In the genomic region with DNA sequence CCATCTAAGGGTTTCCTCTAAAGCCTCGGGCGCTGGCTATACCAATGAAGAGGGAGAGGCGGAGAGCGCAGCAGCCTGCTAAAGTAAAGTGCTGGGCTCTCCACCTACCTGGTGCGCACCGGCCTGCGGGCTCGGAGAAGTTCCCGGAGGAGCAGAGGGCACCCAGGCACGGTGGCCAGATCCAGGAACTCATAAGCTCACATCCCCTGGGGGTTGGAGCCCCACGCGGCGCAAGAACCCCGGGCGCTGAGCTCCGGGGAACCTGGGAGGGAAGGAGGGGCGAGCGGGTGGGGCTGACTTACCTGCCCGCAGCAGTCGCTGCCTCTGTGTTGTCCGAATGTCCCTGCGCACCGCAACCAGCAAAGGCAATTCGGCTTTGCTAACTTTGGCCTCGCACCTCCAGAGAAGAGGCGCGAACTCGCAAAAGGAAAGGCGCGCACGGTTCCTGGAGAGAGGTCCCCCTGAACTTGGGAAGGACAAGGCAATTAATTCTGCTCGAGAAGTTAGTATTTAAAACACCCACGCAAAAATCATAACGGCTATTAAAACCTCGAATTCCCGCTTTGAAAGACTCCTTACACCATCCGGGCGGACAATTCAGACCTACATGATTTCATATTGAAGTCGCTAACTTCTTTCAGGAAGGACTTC, we compare ENCODE assay signal across 27 cellular contexts.
DNase-seq lines count a peak whose midpoint lies in the region; ATAC-seq and TF ChIP-seq lines count a peak whose summit lies in the region.
"Had no signal": no experiment of that assay in that cellular context is flagged by ENCODE, and none has a peak within 500 bp of the region (broad histone marks: within the 10 kb centered on the region; RNA-seq: fewer than 3 reads in every experiment).

No MANE protein-coding gene starts in this region.

- CTCF ChIA-PET in activated naive CD4-positive, alpha-beta T cell treated with anti-CD3 and anti-CD28 coated beads, Interleukin-2, amount 10 ng/mL, durations not matched to agents 7 days and 5 days (lab: Charles Lee): no interaction called here
- CTCF ChIA-PET in SK-N-SH (lab: Yijun Ruan, JAX): interaction anchor here (0.8 to 4.7 kb wide), 5 partner anchors 568 to 1333 kb away, joined by 3 to 40 read pairs (median 9); no protein-coding TSS in a partner anchor

- no peaks in the 10 kb centered on the region for H3K27me3 Mint-ChIP-seq in activated naive CD4-positive, alpha-beta T cell treated with anti-CD3 and anti-CD28 coated beads, Interleukin-2, amount 10 ng/mL, durations not matched to agents 7 days and 5 days
- H3K27me3 Mint-ChIP-seq in nephron progenitor cell (ENCODE audit: low read depth, poor library complexity): peaks cover 4% of the 10 kb centered on the region
- H3K27me3 Mint-ChIP-seq: stimulated activated naive CD8-positive, alpha-beta T cell treated with anti-CD3 and anti-CD28 coated beads, Interleukin-15, amount 100 ng/mL, for 72 hours had no signal

- no peak for TF ChIP-seq EP300 in SK-N-SH (IDR thresholded peaks at IDR 0.05; ENCODE audit: borderline replicate concordance in 1 of 2, low read depth in 1 of 2, low read length in 1 of 2)

- no peaks in the 10 kb centered on the region for H4K20me1 ChIP-seq in SK-N-SH (ENCODE audit: insufficient read depth)

- H3F3A ChIP-seq in SK-N-SH (replicated peaks; ENCODE audit: insufficient read depth): peaks cover 3% of the 10 kb centered on the region

- no peak for DNase-seq in activated naive CD4-positive, alpha-beta T cell treated with anti-CD3 and anti-CD28 coated beads, Interleukin-2, amount 10 ng/mL, durations not matched to agents 7 days and 5 days
- no peak for DNase-seq in activated naive CD4-positive, alpha-beta T cell treated with anti-CD3 and anti-CD28 coated beads, Interleukin-2, amount 50 U/mL, for 16 hours
- DNase-seq in iPS DF 6.9 (ENCODE audit: low read depth, low spot score) (no peak), nephron progenitor cell (peak; percentile 22), SK-N-SH (no peak)
- no peak for DNase-seq in activated T-cell treated with anti-CD3 and anti-CD28 coated beads, Interleukin-2, amount 50 U/mL, for 1 hour
- DNase-seq: activated CD4-positive, alpha-beta T cell treated with anti-CD3 and anti-CD28 coated beads for 36 hours; activated T-cell treated with anti-CD3 and anti-CD28 coated beads, Interleukin-2, amount 50 U/mL, for 4 hours; adrenal gland; AML-193; CD4-positive, alpha-beta memory T cell; effector memory CD4-positive, alpha-beta T cell; foreskin melanocyte; hippocampal formation; NCI-H1092; NCI-H187 treated with DMSO at 0.1 percent for 48 hours; stimulated activated naive CD8-positive, alpha-beta T cell treated with anti-CD3 and anti-CD28 coated beads, Interleukin-15, amount 100 ng/mL, for 72 hours; T-helper 17 cell; thyroid gland had no signal

- H3K9me3 Mint-ChIP-seq in activated naive CD4-positive, alpha-beta T cell treated with anti-CD3 and anti-CD28 coated beads, Interleukin-2, amount 10 ng/mL, durations not matched to agents 7 days and 5 days: no peaks in the 10 kb centered on the region
- no peaks in the 10 kb centered on the region for H3K9me3 Mint-ChIP-seq in nephron progenitor cell
- H3K9me3 Mint-ChIP-seq: memory B cell; stimulated activated naive CD8-positive, alpha-beta T cell treated with anti-CD3 and anti-CD28 coated beads, Interleukin-15, amount 100 ng/mL, for 72 hours had no signal

- H3K4me1 ChIP-seq in iPS DF 6.9 (ENCODE audit: control insufficient read depth, insufficient read depth, low read length) (peaks cover 2% of the 10 kb centered on the region; the same call in 1 of the 2 replicates), SK-N-SH (ENCODE audit: control insufficient read depth in 1 of 2, insufficient read depth in 2 of 2, low read depth in 1 of 2, low read length in 1 of 2) (peaks cover 0 to 28% of the 10 kb centered on the region in 2 experiments; a peak in 2 of 4 replicates)

- H3K4me3 ChIP-seq in iPS DF 6.9 (ENCODE audit: low read length): peak overlapping the region; percentile 15; the same call in 1 of the 2 replicates
- H3K4me3 ChIP-seq in SK-N-SH (ENCODE audit: low read depth in 2 of 2, low read length in 1 of 2): no peak overlapping the region
- H3K4me3 ChIP-seq: adrenal gland, pancreas, right lobe of liver, thyroid gland had no signal

- no peaks in the 10 kb centered on the region for H3K36me3 ChIP-seq in iPS DF 6.9 (ENCODE audit: control insufficient read depth, insufficient read depth, low read length)
- H3K36me3 ChIP-seq in SK-N-SH (replicated peaks in 1 of 2; ENCODE audit: control insufficient read depth in 1 of 2, insufficient read depth in 2 of 2, low read length in 1 of 2): no peaks in the 10 kb centered on the region
- H3K36me3 ChIP-seq: adrenal gland, pancreas, right lobe of liver, thyroid gland had no signal

- no peak overlapping the region for H3K27ac ChIP-seq in iPS DF 6.9 (ENCODE audit: low read length)
- no peak overlapping the region for H3K27ac ChIP-seq in SK-N-SH (ENCODE audit: low read depth in 2 of 2, low read length in 1 of 2)
- H3K27ac ChIP-seq: 22Rv1, adrenal gland, HL-60, pancreas, right lobe of liver, thyroid gland had no signal

- H3K36me3 Mint-ChIP-seq in activated naive CD4-positive, alpha-beta T cell treated with anti-CD3 and anti-CD28 coated beads, Interleukin-2, amount 10 ng/mL, durations not matched to agents 7 days and 5 days: peaks cover 8% of the 10 kb centered on the region
- H3K36me3 Mint-ChIP-seq in nephron progenitor cell (ENCODE audit: low read depth): no peaks in the 10 kb centered on the region

- H3K9me2 ChIP-seq in SK-N-SH: no peaks in the 10 kb centered on the region

- no peak overlapping the region for H3K4me2 ChIP-seq in SK-N-SH

- no peaks in the 10 kb centered on the region for H3K79me2 ChIP-seq in SK-N-SH (ENCODE audit: insufficient read depth)

- ATAC-seq in GM21529 (IDR thresholded peaks at IDR 0.05; ENCODE audit: unreplicated experiment): no peak
- ATAC-seq in GM18870 (IDR thresholded peaks at IDR 0.05; ENCODE audit: unreplicated experiment): no peak
- ATAC-seq: activated CD4-positive, alpha-beta T cell treated with anti-CD3 and anti-CD28 coated beads for 36 hours; activated T-cell treated with anti-CD3 and anti-CD28 coated beads, Interleukin-2, amount 50 U/mL, for 4 hours; esophagus mucosa; pancreas; right lobe of liver; stimulated activated naive CD8-positive, alpha-beta T cell treated with anti-CD3 and anti-CD28 coated beads, Interleukin-15, amount 100 ng/mL, for 72 hours; T-helper 17 cell had no signal

- TF ChIP-seq CTCF in nephron progenitor cell (IDR thresholded peaks at IDR 0.05) (no peak), SK-N-SH (IDR thresholded peaks at IDR 0.05) (no peak)

- H3K4me1 Mint-ChIP-seq in activated naive CD4-positive, alpha-beta T cell treated with anti-CD3 and anti-CD28 coated beads, Interleukin-2, amount 10 ng/mL, durations not matched to agents 7 days and 5 days: peaks cover 27% of the 10 kb centered on the region
- H3K4me1 Mint-ChIP-seq in nephron progenitor cell: peaks cover 42% of the 10 kb centered on the region

- POLR2A ChIA-PET in SK-N-SH (lab: Yijun Ruan, JAX): no interaction called here

- TF ChIP-seq RAD21 in SK-N-SH (IDR thresholded peaks at IDR 0.05; ENCODE audit: low read length): no peak

- H3K27me3 ChIP-seq in iPS DF 6.9 (ENCODE audit: control insufficient read depth, insufficient read depth, low read length): peaks cover 76% of the 10 kb centered on the region
- peaks cover 55% of the 10 kb centered on the region for H3K27me3 ChIP-seq in SK-N-SH (ENCODE audit: insufficient read depth)
- H3K27me3 ChIP-seq: thyroid gland had no signal

- no peak overlapping the region for H3K9ac ChIP-seq in SK-N-SH

- no CpG with 5 or more reads among the region's 39 CpGs for WGBS in iPS DF 6.9 (ENCODE audit: insufficient coverage, insufficient read length)
- 89% methylated on average over 22 of the region's 39 CpGs for WGBS in SK-N-SH (ENCODE audit: low lambda C conversion rate)

- H2AFZ ChIP-seq in SK-N-SH (ENCODE audit: low read depth): no peak overlapping the region

- no peak overlapping the region for H3K4me3 Mint-ChIP-seq in activated naive CD4-positive, alpha-beta T cell treated with anti-CD3 and anti-CD28 coated beads, Interleukin-2, amount 10 ng/mL, durations not matched to agents 7 days and 5 days
- peak overlapping the region; percentile 87 for H3K4me3 Mint-ChIP-seq in nephron progenitor cell
- H3K4me3 Mint-ChIP-seq: activated CD4-positive, alpha-beta T cell treated with anti-CD3 and anti-CD28 coated beads for 36 hours; activated T-cell treated with anti-CD3 and anti-CD28 coated beads, Interleukin-2, amount 50 U/mL, for 4 hours; memory B cell; stimulated activated naive CD8-positive, alpha-beta T cell treated with anti-CD3 and anti-CD28 coated beads, Interleukin-15, amount 100 ng/mL, for 72 hours had no signal

- peak overlapping the region; percentile 30 for H3K27ac Mint-ChIP-seq in activated naive CD4-positive, alpha-beta T cell treated with anti-CD3 and anti-CD28 coated beads, Interleukin-2, amount 10 ng/mL, durations not matched to agents 7 days and 5 days
- H3K27ac Mint-ChIP-seq in nephron progenitor cell: no peak overlapping the region
- H3K27ac Mint-ChIP-seq: activated CD4-positive, alpha-beta T cell treated with anti-CD3 and anti-CD28 coated beads for 36 hours; CD4-positive, alpha-beta memory T cell; memory B cell; stimulated activated naive CD8-positive, alpha-beta T cell treated with anti-CD3 and anti-CD28 coated beads, Interleukin-15, amount 100 ng/mL, for 72 hours had no signal

- H3K9me3 ChIP-seq in iPS DF 6.9 (ENCODE audit: control insufficient read depth, insufficient read depth, low read length) (no peaks in the 10 kb centered on the region), SK-N-SH (no peaks in the 10 kb centered on the region)
- H3K9me3 ChIP-seq: adrenal gland, pancreas, right lobe of liver, thyroid gland had no signal

TF ChIP-seq in SK-N-SH, 30 proteins besides CTCF, POLR2A, EP300 and RAD21 (continues in another document):
- TF ChIP-seq ELF1 (IDR thresholded peaks at IDR 0.05): no peak
- no peak for TF ChIP-seq SIN3A (IDR thresholded peaks at IDR 0.05; ENCODE audit: borderline replicate concordance, low read depth, low read length)
- TF ChIP-seq GATA2 (CRISPR knock-in tag; IDR thresholded peaks at IDR 0.05): no peak
- no peak for TF ChIP-seq YY1 (IDR thresholded peaks at IDR 0.05; ENCODE audit: low read depth)
